Comparison of ENCODE assay signal across 21 cellular contexts in genomic region chr1:7929637-7930036, GRCh38. TPM values are rescaled to one million over a fixed set of nuclear protein-coding genes. Genes with fewer than 3 reads are reported as not detected.
A peak's percentile ranks its signal among the peaks of the same experiment; 100 is the strongest.
DNase-seq lines count a peak whose midpoint lies in the region; ATAC-seq lines count a peak whose summit lies in the region.
"Had no signal": no experiment of that assay in that cellular context is flagged by ENCODE, and none has a peak within 500 bp of the region (broad histone marks: within the 10 kb centered on the region; RNA-seq: fewer than 3 reads in every experiment).

No MANE protein-coding gene starts in this region.

- H3K9me3 Mint-ChIP-seq in stimulated activated naive CD8-positive, alpha-beta T cell treated with anti-CD3 and anti-CD28 coated beads, Interleukin-15, Interleukin-2, amounts not matched to agents 100 ng/mL and 50 ng/mL, for 24 hours, result no peaks in the 10 kb centered on the region
- no peaks in the 10 kb centered on the region for H3K9me3 Mint-ChIP-seq in T-helper 2 cell treated with Interferon-gamma antibody and Interleukin-4, amounts not matched to agents 5 μg/mL and 100 μg/mL, for 36 hours
- H3K9me3 Mint-ChIP-seq in stimulated activated naive CD8-positive, alpha-beta T cell treated with anti-CD3 and anti-CD28 coated beads, Interleukin-15, amount 100 ng/mL, for 72 hours, result no peaks in the 10 kb centered on the region

- peak overlapping the region; percentile 98 for H3K27ac Mint-ChIP-seq in stimulated activated naive CD8-positive, alpha-beta T cell treated with anti-CD3 and anti-CD28 coated beads, Interleukin-15, Interleukin-2, amounts not matched to agents 100 ng/mL and 50 ng/mL, for 24 hours
- H3K27ac Mint-ChIP-seq in T-helper 2 cell treated with Interferon-gamma antibody and Interleukin-4, amounts not matched to agents 5 μg/mL and 100 μg/mL, for 36 hours, result peak overlapping the region; percentile 95
- peak overlapping the region; percentile 50 to 59 for H3K27ac Mint-ChIP-seq in stimulated activated naive CD8-positive, alpha-beta T cell treated with anti-CD3 and anti-CD28 coated beads, Interleukin-15, amount 100 ng/mL, for 72 hours

- H3K36me3 Mint-ChIP-seq in stimulated activated naive CD8-positive, alpha-beta T cell treated with anti-CD3 and anti-CD28 coated beads, Interleukin-15, Interleukin-2, amounts not matched to agents 100 ng/mL and 50 ng/mL, for 24 hours (ENCODE audit: low read depth), result peaks cover 91% of the 10 kb centered on the region
- peaks cover 3% of the 10 kb centered on the region for H3K36me3 Mint-ChIP-seq in T-helper 2 cell treated with Interferon-gamma antibody and Interleukin-4, amounts not matched to agents 5 μg/mL and 100 μg/mL, for 36 hours (ENCODE audit: low read depth)

- DNase-seq in stimulated activated naive CD8-positive, alpha-beta T cell treated with anti-CD3 and anti-CD28 coated beads, Interleukin-15, Interleukin-2, amounts not matched to agents 100 U/mL and 50 U/mL, for 24 hours, result no peak
- no peak for DNase-seq in T-helper 2 cell treated with Interferon-gamma antibody and Interleukin-4, amounts not matched to agents 5 μg/mL and 100 μg/mL, for 36 hours (ENCODE audit: low spot score)
- DNase-seq in dermis blood vessel endothelial cell, result peak; percentile 59
- no peak for DNase-seq in stimulated activated naive CD8-positive, alpha-beta T cell treated with anti-CD3 and anti-CD28 coated beads, Interleukin-15, amount 100 ng/mL, for 72 hours
- DNase-seq in pons (ENCODE audit: low spot score), result no peak
- DNase-seq in NCI-H128 (lab: John Stamatoyannopoulos, UW; ENCODE audit: unreplicated experiment), result no peak
- no peak for DNase-seq in A172 (ENCODE audit: low spot score)
- DNase-seq: colonic mucosa; COR-L47; DND-41; kidney glomerular epithelial cell; NCI-H187 treated with DMSO at 0.1 percent for 48 hours; NCI-H226; NCI-H774; nucleus accumbens; OCI-M1; Right ventricle myocardium superior; stimulated activated CD4-positive, alpha-beta T cell treated with anti-CD3 and anti-CD28 coated beads, Interleukin-2, amount 100 ng/mL, for 48 hours; stimulated activated naive CD4-positive, alpha-beta T cell; tibial artery had no signal

- H3K4me3 Mint-ChIP-seq in stimulated activated naive CD8-positive, alpha-beta T cell treated with anti-CD3 and anti-CD28 coated beads, Interleukin-15, Interleukin-2, amounts not matched to agents 100 ng/mL and 50 ng/mL, for 24 hours, result peak overlapping the region; percentile 75
- H3K4me3 Mint-ChIP-seq in T-helper 2 cell treated with Interferon-gamma antibody and Interleukin-4, amounts not matched to agents 5 μg/mL and 100 μg/mL, for 36 hours, result peak overlapping the region; percentile 54
- peak overlapping the region; percentile 40 to 44 for H3K4me3 Mint-ChIP-seq in stimulated activated naive CD8-positive, alpha-beta T cell treated with anti-CD3 and anti-CD28 coated beads, Interleukin-15, amount 100 ng/mL, for 72 hours

- H3K4me1 Mint-ChIP-seq in stimulated activated naive CD8-positive, alpha-beta T cell treated with anti-CD3 and anti-CD28 coated beads, Interleukin-15, Interleukin-2, amounts not matched to agents 100 ng/mL and 50 ng/mL, for 24 hours (ENCODE audit: low read depth), result peaks cover 90% of the 10 kb centered on the region
- peaks cover 30% of the 10 kb centered on the region for H3K4me1 Mint-ChIP-seq in T-helper 2 cell treated with Interferon-gamma antibody and Interleukin-4, amounts not matched to agents 5 μg/mL and 100 μg/mL, for 36 hours (ENCODE audit: low read depth)
- peaks cover 78% of the 10 kb centered on the region for H3K4me1 Mint-ChIP-seq in stimulated activated naive CD8-positive, alpha-beta T cell treated with anti-CD3 and anti-CD28 coated beads, Interleukin-15, amount 100 ng/mL, for 72 hours

- no peak for ATAC-seq in stimulated activated naive CD8-positive, alpha-beta T cell treated with anti-CD3 and anti-CD28 coated beads, Interleukin-15, Interleukin-2, amounts not matched to agents 100 U/mL and 50 U/mL, for 24 hours
- ATAC-seq in stimulated activated naive CD8-positive, alpha-beta T cell treated with anti-CD3 and anti-CD28 coated beads, Interleukin-15, amount 100 ng/mL, for 72 hours, result no peak

- no peaks in the 10 kb centered on the region for H3K27me3 Mint-ChIP-seq in stimulated activated naive CD8-positive, alpha-beta T cell treated with anti-CD3 and anti-CD28 coated beads, Interleukin-15, Interleukin-2, amounts not matched to agents 100 ng/mL and 50 ng/mL, for 24 hours
- H3K27me3 Mint-ChIP-seq in T-helper 2 cell treated with Interferon-gamma antibody and Interleukin-4, amounts not matched to agents 5 μg/mL and 100 μg/mL, for 36 hours (ENCODE audit: low read depth), result no peaks in the 10 kb centered on the region
- H3K27me3 Mint-ChIP-seq in stimulated activated naive CD8-positive, alpha-beta T cell treated with anti-CD3 and anti-CD28 coated beads, Interleukin-15, amount 100 ng/mL, for 72 hours, result no peaks in the 10 kb centered on the region

RNA-seq across cellular contexts. Expression of gene TNFRSF9, which starts 11.0 kb away (rescaled TPM):
- 0.09 and 0.51 TPM in 2 replicates for total RNA-seq in dermis blood vessel endothelial cell
- 0.95 and 2.2 TPM in 2 replicates for total RNA-seq in A172 (2014; rRNA removed; shearing (Covaris generic))
- total RNA-seq: Right ventricle myocardium superior had no signal

RNA-seq across cellular contexts. Expression of gene PARK7, which starts 31.9 kb away (rescaled TPM):
- 226 and 230 TPM in 2 replicates for total RNA-seq in dermis blood vessel endothelial cell
- 242 and 359 TPM in 2 replicates for total RNA-seq in A172 (2014; rRNA removed; shearing (Covaris generic))
